In the genomic region with DNA sequence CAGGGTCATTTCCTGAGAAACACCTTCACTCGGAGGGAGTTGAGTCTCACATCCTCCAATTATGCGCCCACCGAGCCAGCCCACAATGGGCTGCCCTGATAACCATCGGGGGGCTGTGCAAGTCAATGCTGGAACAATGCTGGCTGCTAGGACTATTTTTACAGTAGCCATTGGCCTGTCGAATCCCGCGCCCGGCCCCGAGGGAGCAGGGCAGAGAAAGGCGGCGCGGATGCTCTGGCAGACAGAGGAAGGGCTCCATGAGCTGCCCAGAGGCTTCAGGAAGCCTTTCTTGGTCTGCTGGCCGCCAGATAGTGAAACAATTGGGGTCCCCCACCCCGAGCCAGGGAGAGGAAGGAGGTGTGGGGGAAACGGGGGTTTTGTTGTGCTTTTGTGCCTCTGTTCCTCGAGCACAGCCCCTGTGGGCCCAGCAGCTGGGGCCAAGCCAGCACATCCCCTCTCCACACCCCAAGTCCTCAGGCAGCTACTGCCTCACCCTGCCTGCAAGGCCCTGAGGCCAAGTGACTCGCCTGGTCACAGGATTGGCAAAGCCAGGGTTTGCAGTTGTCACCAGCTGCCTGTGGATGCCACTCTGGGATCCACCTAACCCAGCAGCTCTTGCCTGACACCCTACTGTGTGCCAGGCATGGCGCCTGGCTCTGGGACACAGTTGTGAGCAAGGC, we compare ENCODE assay signal across 13 cellular contexts. TPM values are rescaled to one million over a fixed set of nuclear protein-coding genes. Genes with fewer than 3 reads are reported as not detected.
A peak's percentile ranks its signal among the peaks of the same experiment; 100 is the strongest.
DNase-seq lines count a peak whose midpoint lies in the region; ATAC-seq and TF ChIP-seq lines count a peak whose summit lies in the region.
"Had no signal": no experiment of that assay in that cellular context is flagged by ENCODE, and none has a peak within 500 bp of the region (broad histone marks: within the 10 kb centered on the region; RNA-seq: fewer than 3 reads in every experiment).

No MANE protein-coding gene starts in this region.

- 75 to 78% methylated on average over 1 to 18 of the region's 18 CpGs for WGBS in body of pancreas, 2 donors
- WGBS in upper lobe of left lung, 2 donors: 48 to 65% methylated on average over 15 to 17 of the region's 18 CpGs

- POLR2A ChIA-PET in activated CD8-positive, alpha-beta T cell treated with anti-CD3 and anti-CD28 coated beads, Interleukin-2, amount 10 ng/mL, durations not matched to agents 7 days and 5 days (lab: Charles Lee): interaction anchor here (0.7 kb wide), 1 partner anchor 8 kb away, joined by 3 read pairs; no protein-coding TSS in a partner anchor
- POLR2A ChIA-PET in activated CD8-positive, alpha-beta T cell treated with anti-CD3 and anti-CD28 coated beads for 36 hours (lab: Charles Lee): interaction anchor here (1.3 to 1.6 kb wide), 2 partner anchors 8 to 10 kb away, joined by 5 to 8 read pairs; no protein-coding TSS in a partner anchor

- H3K9me3 ChIP-seq in body of pancreas (no peaks in the 10 kb centered on the region), upper lobe of left lung (no peaks in the 10 kb centered on the region)

- H3K27ac ChIP-seq in body of pancreas (no peak overlapping the region), upper lobe of left lung (peak overlapping the region; percentile 60 to 76 (median 72))
- H3K27ac ChIP-seq: hepatocyte, neural progenitor cell had no signal

- TF ChIP-seq EP300 in upper lobe of left lung (IDR thresholded peaks at IDR 0.05): no peak

- H3K27me3 ChIP-seq in body of pancreas: no peaks in the 10 kb centered on the region
- H3K27me3 ChIP-seq in upper lobe of left lung: no peaks in the 10 kb centered on the region
- H3K27me3 ChIP-seq: hepatocyte, neural progenitor cell had no signal

- no peaks in the 10 kb centered on the region for H3K27me3 Mint-ChIP-seq in activated CD8-positive, alpha-beta T cell treated with anti-CD3 and anti-CD28 coated beads, Interleukin-2, amount 10 ng/mL, durations not matched to agents 7 days and 5 days (ENCODE audit: low read depth)
- H3K27me3 Mint-ChIP-seq in activated CD8-positive, alpha-beta T cell treated with anti-CD3 and anti-CD28 coated beads for 36 hours: no peaks in the 10 kb centered on the region
- H3K27me3 Mint-ChIP-seq in activated T-helper 2 cell treated with anti-CD3 and anti-CD28 coated beads, Interferon-gamma antibody, Interleukin-2, Interleukin-4, amounts not matched to agents 10 μg/mL and 5 μg/mL and 100 μg/mL, durations not matched to agents 14 hours and 24 hours and 36 hours (ENCODE audit: low read depth): no peaks in the 10 kb centered on the region
- H3K27me3 Mint-ChIP-seq: activated CD4-positive, alpha-beta memory T cell treated with anti-CD3 and anti-CD28 coated beads, Interleukin-2, amount 10 ng/mL, durations not matched to agents 7 days and 5 days had no signal

- H3K4me3 ChIP-seq in body of pancreas: no peak overlapping the region
- no peak overlapping the region for H3K4me3 ChIP-seq in upper lobe of left lung
- H3K4me3 ChIP-seq: hepatocyte, neural progenitor cell had no signal

- peak overlapping the region; percentile 39 for H3K27ac Mint-ChIP-seq in activated CD8-positive, alpha-beta T cell treated with anti-CD3 and anti-CD28 coated beads, Interleukin-2, amount 10 ng/mL, durations not matched to agents 7 days and 5 days
- H3K27ac Mint-ChIP-seq in activated CD8-positive, alpha-beta T cell treated with anti-CD3 and anti-CD28 coated beads for 36 hours: no peak overlapping the region
- H3K27ac Mint-ChIP-seq in activated T-helper 2 cell treated with anti-CD3 and anti-CD28 coated beads, Interferon-gamma antibody, Interleukin-2, Interleukin-4, amounts not matched to agents 10 μg/mL and 5 μg/mL and 100 μg/mL, durations not matched to agents 14 hours and 24 hours and 36 hours: no peak overlapping the region
- H3K27ac Mint-ChIP-seq: activated CD4-positive, alpha-beta memory T cell treated with anti-CD3 and anti-CD28 coated beads, Interleukin-2, amount 10 ng/mL, durations not matched to agents 7 days and 5 days had no signal

- H3K4me1 ChIP-seq in body of pancreas (peaks cover 15% of the 10 kb centered on the region), upper lobe of left lung (peaks cover 48 to 64% (median 53%) of the 10 kb centered on the region in 4 donors)

- H3K9me3 Mint-ChIP-seq in activated CD8-positive, alpha-beta T cell treated with anti-CD3 and anti-CD28 coated beads, Interleukin-2, amount 10 ng/mL, durations not matched to agents 7 days and 5 days (ENCODE audit: insufficient read depth): no peaks in the 10 kb centered on the region
- H3K9me3 Mint-ChIP-seq in activated CD8-positive, alpha-beta T cell treated with anti-CD3 and anti-CD28 coated beads for 36 hours: no peaks in the 10 kb centered on the region
- no peaks in the 10 kb centered on the region for H3K9me3 Mint-ChIP-seq in activated T-helper 2 cell treated with anti-CD3 and anti-CD28 coated beads, Interferon-gamma antibody, Interleukin-2, Interleukin-4, amounts not matched to agents 10 μg/mL and 5 μg/mL and 100 μg/mL, durations not matched to agents 14 hours and 24 hours and 36 hours
- H3K9me3 Mint-ChIP-seq: activated CD4-positive, alpha-beta memory T cell treated with anti-CD3 and anti-CD28 coated beads, Interleukin-2, amount 10 ng/mL, durations not matched to agents 7 days and 5 days; neural progenitor cell had no signal

- H3K4me1 Mint-ChIP-seq in activated CD8-positive, alpha-beta T cell treated with anti-CD3 and anti-CD28 coated beads, Interleukin-2, amount 10 ng/mL, durations not matched to agents 7 days and 5 days (ENCODE audit: low read depth): peaks cover 21% of the 10 kb centered on the region
- peaks cover 21% of the 10 kb centered on the region for H3K4me1 Mint-ChIP-seq in activated CD8-positive, alpha-beta T cell treated with anti-CD3 and anti-CD28 coated beads for 36 hours (ENCODE audit: low read depth)
- H3K4me1 Mint-ChIP-seq in activated T-helper 2 cell treated with anti-CD3 and anti-CD28 coated beads, Interferon-gamma antibody, Interleukin-2, Interleukin-4, amounts not matched to agents 10 μg/mL and 5 μg/mL and 100 μg/mL, durations not matched to agents 14 hours and 24 hours and 36 hours (ENCODE audit: low read depth): peaks cover 8% of the 10 kb centered on the region

- DNase-seq in activated CD8-positive, alpha-beta T cell treated with anti-CD3 and anti-CD28 coated beads, Interleukin-2, amount 10 ng/mL, durations not matched to agents 7 days and 5 days: no peak
- DNase-seq in activated CD8-positive, alpha-beta T cell treated with anti-CD3 and anti-CD28 coated beads for 36 hours: no peak
- DNase-seq in body of pancreas: no peak
- DNase-seq in hepatic stellate cell (ENCODE audit: low spot score): peak; percentile 45
- no peak for DNase-seq in upper lobe of left lung
- DNase-seq in activated T-helper 2 cell treated with anti-CD3 and anti-CD28 coated beads, Interferon-gamma antibody, Interleukin-2, Interleukin-4, amounts not matched to agents 10 μg/mL and 5 μg/mL and 100 μg/mL, durations not matched to agents 14 hours and 24 hours and 36 hours (ENCODE audit: low spot score): no peak
- no peak for DNase-seq in activated CD4-positive, CD25-positive, alpha-beta regulatory T cell (lab: John Stamatoyannopoulos, UW)
- DNase-seq: activated CD4-positive, alpha-beta memory T cell treated with anti-CD3 and anti-CD28 coated beads, Interleukin-2, amount 10 ng/mL, durations not matched to agents 7 days and 5 days; activated effector memory CD4-positive, alpha-beta T cell treated with Interleukin-2 at 50 U/mL for 16 hours; RPMI8226 had no signal

- no peak overlapping the region for H3K4me3 Mint-ChIP-seq in activated CD8-positive, alpha-beta T cell treated with anti-CD3 and anti-CD28 coated beads, Interleukin-2, amount 10 ng/mL, durations not matched to agents 7 days and 5 days
- no peak overlapping the region for H3K4me3 Mint-ChIP-seq in activated CD8-positive, alpha-beta T cell treated with anti-CD3 and anti-CD28 coated beads for 36 hours
- H3K4me3 Mint-ChIP-seq in activated T-helper 2 cell treated with anti-CD3 and anti-CD28 coated beads, Interferon-gamma antibody, Interleukin-2, Interleukin-4, amounts not matched to agents 10 μg/mL and 5 μg/mL and 100 μg/mL, durations not matched to agents 14 hours and 24 hours and 36 hours (ENCODE audit: low read depth): no peak overlapping the region
- H3K4me3 Mint-ChIP-seq: activated CD4-positive, alpha-beta memory T cell treated with anti-CD3 and anti-CD28 coated beads, Interleukin-2, amount 10 ng/mL, durations not matched to agents 7 days and 5 days had no signal

- TF ChIP-seq CTCF in activated CD8-positive, alpha-beta T cell treated with anti-CD3 and anti-CD28 coated beads for 36 hours (IDR thresholded peaks at IDR 0.05): no peak
- TF ChIP-seq CTCF in body of pancreas (IDR thresholded peaks at IDR 0.05) (no peak), upper lobe of left lung (IDR thresholded peaks at IDR 0.05) (no peak)

- intact Hi-C loops in activated CD8-positive, alpha-beta T cell treated with anti-CD3 and anti-CD28 coated beads for 36 hours (cut with micrococcal nuclease): no loop called here
- intact Hi-C loops in body of pancreas (cut with DNase I): no loop called here
- intact Hi-C loops in activated T-helper 2 cell treated with anti-CD3 and anti-CD28 coated beads, Interferon-gamma antibody, Interleukin-2, Interleukin-4, amounts not matched to agents 10 μg/mL and 5 μg/mL and 100 μg/mL, durations not matched to agents 14 hours and 24 hours and 36 hours (cut with micrococcal nuclease): no loop called here

- peaks cover 23% of the 10 kb centered on the region for H3K36me3 Mint-ChIP-seq in activated CD8-positive, alpha-beta T cell treated with anti-CD3 and anti-CD28 coated beads, Interleukin-2, amount 10 ng/mL, durations not matched to agents 7 days and 5 days (ENCODE audit: low read depth)
- peaks cover 17% of the 10 kb centered on the region for H3K36me3 Mint-ChIP-seq in activated CD8-positive, alpha-beta T cell treated with anti-CD3 and anti-CD28 coated beads for 36 hours (ENCODE audit: low read depth)
- H3K36me3 Mint-ChIP-seq in activated T-helper 2 cell treated with anti-CD3 and anti-CD28 coated beads, Interferon-gamma antibody, Interleukin-2, Interleukin-4, amounts not matched to agents 10 μg/mL and 5 μg/mL and 100 μg/mL, durations not matched to agents 14 hours and 24 hours and 36 hours (ENCODE audit: low read depth): peaks cover 22% of the 10 kb centered on the region

- no peaks in the 10 kb centered on the region for H3K36me3 ChIP-seq in body of pancreas (replicated peaks in 1 of 2; ENCODE audit: insufficient read depth in 1 of 2, low read depth in 2 of 2)
- H3K36me3 ChIP-seq in upper lobe of left lung: peaks cover 3 to 27% (median 17%) of the 10 kb centered on the region in 4 donors
- H3K36me3 ChIP-seq: neural progenitor cell had no signal

- no peak for ATAC-seq in activated CD8-positive, alpha-beta T cell treated with anti-CD3 and anti-CD28 coated beads, Interleukin-2, amount 10 ng/mL, durations not matched to agents 7 days and 5 days
- ATAC-seq in activated CD8-positive, alpha-beta T cell treated with anti-CD3 and anti-CD28 coated beads for 36 hours: no peak
- peak; percentile 16 for ATAC-seq in body of pancreas
- ATAC-seq in upper lobe of left lung (ENCODE audit: low FRiP score in 2 of 2): no peak
- ATAC-seq in GM18907 (IDR thresholded peaks at IDR 0.05; ENCODE audit: unreplicated experiment): no peak

- TF ChIP-seq POLR2A in body of pancreas (IDR thresholded peaks at IDR 0.05): no peak
- no peak for TF ChIP-seq POLR2A in upper lobe of left lung (IDR thresholded peaks at IDR 0.05)

- CTCF ChIA-PET in activated CD8-positive, alpha-beta T cell treated with anti-CD3 and anti-CD28 coated beads, Interleukin-2, amount 10 ng/mL, durations not matched to agents 7 days and 5 days (lab: Charles Lee): interaction anchor here (1.6 kb wide), 1 partner anchor 9 kb away, joined by 5 read pairs; no protein-coding TSS in a partner anchor
- CTCF ChIA-PET in activated CD8-positive, alpha-beta T cell treated with anti-CD3 and anti-CD28 coated beads for 36 hours (lab: Charles Lee): interaction anchor here (0.9 kb wide), 1 partner anchor 27 kb away, joined by 3 read pairs; no protein-coding TSS in a partner anchor

RNA-seq across cellular contexts. Expression of a gene that starts 39.0 kb away (rescaled TPM):
- total RNA-seq in activated CD8-positive, alpha-beta T cell treated with anti-CD3 and anti-CD28 coated beads, Interleukin-2, amount 10 ng/mL, durations not matched to agents 7 days and 5 days: 10 to 100 TPM; 36.8 to 37.9 TPM
- total RNA-seq in activated CD8-positive, alpha-beta T cell treated with anti-CD3 and anti-CD28 coated beads for 36 hours: 10 to 100 TPM; 43.4 to 48.8 TPM
- total RNA-seq in body of pancreas: 1 to 10 TPM; 4.9 to 5.7 TPM
- total RNA-seq in upper lobe of left lung: 100 to 1,000 TPM in 2 of 6 donors, 10 to 100 TPM in 4; 60.6 to 154 (median 92.8) TPM
- 55.1 and 55.8 TPM in 2 replicates for total RNA-seq in activated T-helper 2 cell treated with anti-CD3 and anti-CD28 coated beads, Interferon-gamma antibody, Interleukin-2, Interleukin-4, amounts not matched to agents 10 μg/mL and 5 μg/mL and 100 μg/mL, durations not matched to agents 14 hours and 24 hours and 36 hours

Comparison
In these comparisons a context has a peak if more than half of its experiments do, and no peak if none do; other contexts are left out.
1. H3K27ac ChIP-seq: peak in upper lobe of left lung (4 of 4); none in body of pancreas (0 of 4).